Comparison of ENCODE assay signal across 1 cellular context in the genomic region with DNA sequence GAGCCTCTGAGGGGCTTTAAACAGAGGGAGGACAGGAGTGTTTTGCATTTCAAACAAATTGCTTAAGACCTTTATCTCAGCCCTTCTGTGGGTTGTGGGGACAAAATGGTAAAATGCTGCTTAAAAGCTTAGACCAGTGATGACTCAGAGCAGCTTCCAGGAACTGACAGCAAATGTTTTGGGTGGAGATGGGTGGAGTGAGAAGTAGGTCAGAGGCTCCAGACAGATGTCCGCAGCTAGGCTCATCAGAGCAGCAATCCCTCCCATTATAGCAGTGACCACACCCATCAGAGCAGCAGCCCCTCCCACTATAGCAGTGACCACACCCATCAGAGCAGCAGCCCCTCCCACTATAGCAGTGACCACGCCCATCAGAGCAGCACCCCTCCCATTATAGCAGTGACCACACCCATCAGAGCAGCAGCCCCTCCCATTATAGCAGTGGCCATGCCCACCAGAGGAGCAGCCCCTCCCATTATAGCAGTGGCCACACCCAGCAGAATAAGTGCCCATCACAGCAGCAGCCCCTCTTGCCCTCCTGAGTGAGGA.
TF ChIP-seq lines count a peak whose summit lies in the region.

No MANE protein-coding gene starts in this region.

TF ChIP-seq in K562, 482 proteins besides CTCF, POLR2A, EP300 and RAD21 (continued from another document and continues in another):
- no peak for TF ChIP-seq KDM5B (IDR thresholded peaks at IDR 0.05; ENCODE audit: insufficient replicate concordance, low read depth, low read length)
- no peak for TF ChIP-seq ZNF12 (CRISPR knock-in tag; IDR thresholded peaks at IDR 0.05)
- TF ChIP-seq MBD2 (IDR thresholded peaks at IDR 0.05; ENCODE audit: borderline replicate concordance, low read depth) = peak; percentile 70
- no peak for TF ChIP-seq MGA (IDR thresholded peaks at IDR 0.05)
- no peak for TF ChIP-seq SMC3 (conservative IDR thresholded peaks at IDR 0.05; ENCODE audit: insufficient read depth, low read depth, low read length)
- peak; percentile 74 for TF ChIP-seq TFAP4 (CRISPR knock-in tag; IDR thresholded peaks at IDR 0.05; ENCODE audit: borderline replicate concordance)
- TF ChIP-seq ZBTB1 (CRISPR knock-in tag; IDR thresholded peaks at IDR 0.05; ENCODE audit: borderline replicate concordance, low read depth) = no peak
- no peak for TF ChIP-seq ZNF444 (CRISPR knock-in tag; IDR thresholded peaks at IDR 0.05)
- no peak for TF ChIP-seq ZNF668 (CRISPR knock-in tag; IDR thresholded peaks at IDR 0.05)
- TF ChIP-seq FOXJ2 (tag; IDR thresholded peaks at IDR 0.05) = no peak
- no peak for TF ChIP-seq RHOXF2B (CRISPR knock-in tag; conservative IDR thresholded peaks at IDR 0.05)
- TF ChIP-seq MCM5 (IDR thresholded peaks at IDR 0.05; ENCODE audit: low read depth) = no peak
- no peak for TF ChIP-seq GTF2F1 (IDR thresholded peaks at IDR 0.05; ENCODE audit: low read depth, low read length)
- TF ChIP-seq BRD9 (IDR thresholded peaks at IDR 0.05; ENCODE audit: low read depth, partially characterized antibody) = no peak
- TF ChIP-seq, protein P1, sequence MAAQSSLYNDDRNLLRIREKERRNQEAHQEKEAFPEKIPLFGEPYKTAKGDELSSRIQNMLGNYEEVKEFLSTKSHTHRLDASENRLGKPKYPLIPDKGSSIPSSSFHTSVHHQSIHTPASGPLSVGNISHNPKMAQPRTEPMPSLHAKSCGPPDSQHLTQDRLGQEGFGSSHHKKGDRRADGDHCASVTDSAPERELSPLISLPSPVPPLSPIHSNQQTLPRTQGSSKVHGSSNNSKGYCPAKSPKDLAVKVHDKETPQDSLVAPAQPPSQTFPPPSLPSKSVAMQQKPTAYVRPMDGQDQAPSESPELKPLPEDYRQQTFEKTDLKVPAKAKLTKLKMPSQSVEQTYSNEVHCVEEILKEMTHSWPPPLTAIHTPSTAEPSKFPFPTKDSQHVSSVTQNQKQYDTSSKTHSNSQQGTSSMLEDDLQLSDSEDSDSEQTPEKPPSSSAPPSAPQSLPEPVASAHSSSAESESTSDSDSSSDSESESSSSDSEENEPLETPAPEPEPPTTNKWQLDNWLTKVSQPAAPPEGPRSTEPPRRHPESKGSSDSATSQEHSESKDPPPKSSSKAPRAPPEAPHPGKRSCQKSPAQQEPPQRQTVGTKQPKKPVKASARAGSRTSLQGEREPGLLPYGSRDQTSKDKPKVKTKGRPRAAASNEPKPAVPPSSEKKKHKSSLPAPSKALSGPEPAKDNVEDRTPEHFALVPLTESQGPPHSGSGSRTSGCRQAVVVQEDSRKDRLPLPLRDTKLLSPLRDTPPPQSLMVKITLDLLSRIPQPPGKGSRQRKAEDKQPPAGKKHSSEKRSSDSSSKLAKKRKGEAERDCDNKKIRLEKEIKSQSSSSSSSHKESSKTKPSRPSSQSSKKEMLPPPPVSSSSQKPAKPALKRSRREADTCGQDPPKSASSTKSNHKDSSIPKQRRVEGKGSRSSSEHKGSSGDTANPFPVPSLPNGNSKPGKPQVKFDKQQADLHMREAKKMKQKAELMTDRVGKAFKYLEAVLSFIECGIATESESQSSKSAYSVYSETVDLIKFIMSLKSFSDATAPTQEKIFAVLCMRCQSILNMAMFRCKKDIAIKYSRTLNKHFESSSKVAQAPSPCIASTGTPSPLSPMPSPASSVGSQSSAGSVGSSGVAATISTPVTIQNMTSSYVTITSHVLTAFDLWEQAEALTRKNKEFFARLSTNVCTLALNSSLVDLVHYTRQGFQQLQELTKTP (IDR thresholded peaks at IDR 0.05; ENCODE audit: low read depth in 1 of 2, partially characterized antibody in 2 of 2) = no peak
- no peak for TF ChIP-seq MEF2D (tag; conservative IDR thresholded peaks at IDR 0.05; ENCODE audit: low read depth)
- TF ChIP-seq ZNF311 (CRISPR knock-in tag; IDR thresholded peaks at IDR 0.05) = no peak
- no peak for TF ChIP-seq SNIP1 (IDR thresholded peaks at IDR 0.05; ENCODE audit: low read depth)
- no peak for TF ChIP-seq HDGF (IDR thresholded peaks at IDR 0.05)
- no peak for TF ChIP-seq ZBTB7A (IDR thresholded peaks at IDR 0.05; ENCODE audit: borderline replicate concordance, control insufficient read depth, low read depth, low read length)
- TF ChIP-seq, protein P2, sequence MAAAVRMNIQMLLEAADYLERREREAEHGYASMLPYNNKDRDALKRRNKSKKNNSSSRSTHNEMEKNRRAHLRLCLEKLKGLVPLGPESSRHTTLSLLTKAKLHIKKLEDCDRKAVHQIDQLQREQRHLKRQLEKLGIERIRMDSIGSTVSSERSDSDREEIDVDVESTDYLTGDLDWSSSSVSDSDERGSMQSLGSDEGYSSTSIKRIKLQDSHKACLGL (CRISPR knock-in tag; IDR thresholded peaks at IDR 0.05; ENCODE audit: borderline replicate concordance, poor library complexity, severe bottlenecking) = no peak
- TF ChIP-seq ELK1 (CRISPR knock-in tag; IDR thresholded peaks at IDR 0.05) = no peak
- TF ChIP-seq BRCA1 (IDR thresholded peaks at IDR 0.05) = no peak
- TF ChIP-seq BRCA1 (CRISPR knock-in tag; IDR thresholded peaks at IDR 0.05) = no peak
- TF ChIP-seq ZNF184 (CRISPR knock-in tag; IDR thresholded peaks at IDR 0.05) = no peak
- no peak for TF ChIP-seq ZNF146 (CRISPR knock-in tag; IDR thresholded peaks at IDR 0.05; ENCODE audit: unreplicated experiment)
- TF ChIP-seq SMARCA5 (IDR thresholded peaks at IDR 0.05) = no peak
- no peak for TF ChIP-seq FOXJ3 (CRISPR knock-in tag; IDR thresholded peaks at IDR 0.05)
- no peak for TF ChIP-seq ERF (CRISPR knock-in tag; IDR thresholded peaks at IDR 0.05)
- no peak for TF ChIP-seq CHAMP1 (IDR thresholded peaks at IDR 0.05)
- TF ChIP-seq PHB (CRISPR knock-in tag; IDR thresholded peaks at IDR 0.05) = no peak
- TF ChIP-seq NCOA4 (IDR thresholded peaks at IDR 0.05; ENCODE audit: partially characterized antibody) = no peak
- TF ChIP-seq ZNF644 (tag; IDR thresholded peaks at IDR 0.05; ENCODE audit: low read depth) = no peak
- no peak for TF ChIP-seq ZBTB9 (CRISPR knock-in tag; IDR thresholded peaks at IDR 0.05)
- TF ChIP-seq ZBED1 (IDR thresholded peaks at IDR 0.05) = no peak; the same call in 1 of the 2 replicates
- TF ChIP-seq ZFPM2 (CRISPR knock-in tag; IDR thresholded peaks at IDR 0.05) = no peak
